27 cellular contexts compared by ENCODE assay signal in genomic region chr4:138789796-138790195, GRCh38.
DNase-seq lines count a peak whose midpoint lies in the region; ATAC-seq and TF ChIP-seq lines count a peak whose summit lies in the region.
"Had no signal": no experiment of that assay in that cellular context is flagged by ENCODE, and none has a peak within 500 bp of the region (broad histone marks: within the 10 kb centered on the region; RNA-seq: fewer than 3 reads in every experiment).

No MANE protein-coding gene starts in this region.

- CTCF ChIA-PET in WTC11 (lab: Charles Lee), result interaction anchor here (1.8 kb wide), 1 partner anchor 81 kb away, joined by 6 read pairs; no protein-coding TSS in a partner anchor

- H3K4me3 Mint-ChIP-seq in WTC11 (no peak overlapping the region), nephron progenitor cell (no peak overlapping the region)
- H3K4me3 Mint-ChIP-seq: CD4-positive, alpha-beta T cell; H9; HFFc6; IgD-negative memory B cell had no signal

- H3K27me3 ChIP-seq in kidney epithelial cell (ENCODE audit: control insufficient read depth, insufficient read depth, low read length), result no peaks in the 10 kb centered on the region
- H3K27me3 ChIP-seq: BLaER1 treated with 17β-estradiol and CSF1 and Interleukin-3, amounts not matched to agents 10 nM and 100 nM had no signal

- H3K27me3 Mint-ChIP-seq in WTC11 (ENCODE audit: low read depth), result no peaks in the 10 kb centered on the region
- no peaks in the 10 kb centered on the region for H3K27me3 Mint-ChIP-seq in nephron progenitor cell (ENCODE audit: low read depth, poor library complexity)

- TF ChIP-seq CTCF in WTC11 (IDR thresholded peaks at IDR 0.05) (no peak), kidney epithelial cell (IDR thresholded peaks at IDR 0.05; ENCODE audit: insufficient read depth, low read length, poor library complexity, severe bottlenecking) (no peak), nephron progenitor cell (IDR thresholded peaks at IDR 0.05) (no peak), GM13977 (IDR thresholded peaks at IDR 0.05; ENCODE audit: extremely low read depth, insufficient read depth, missing control alignments) (no peak)

- H3K9me3 Mint-ChIP-seq in WTC11 (peaks cover 3% of the 10 kb centered on the region; the same call in 1 of the 2 replicates), nephron progenitor cell (peaks cover 25% of the 10 kb centered on the region)
- H3K9me3 Mint-ChIP-seq: CD4-positive, alpha-beta T cell; HFFc6; IgD-negative memory B cell had no signal

- no peak overlapping the region for H3K4me3 ChIP-seq in kidney epithelial cell (ENCODE audit: low read depth, low read length)
- H3K4me3 ChIP-seq: A549; BLaER1 treated with 17β-estradiol and CSF1 and Interleukin-3, amounts not matched to agents 10 nM and 100 nM had no signal

- H3K36me3 ChIP-seq in kidney epithelial cell (ENCODE audit: control insufficient read depth, insufficient read depth, low read length), result no peaks in the 10 kb centered on the region
- H3K36me3 ChIP-seq: BLaER1 treated with 17β-estradiol and CSF1 and Interleukin-3, amounts not matched to agents 10 nM and 100 nM had no signal

- POLR2A ChIA-PET in WTC11 (lab: Charles Lee), result no interaction called here

- in situ Hi-C loops in GM13977 (cut with MboI; ENCODE audit: low pct_unique_long_range_greater_than_20kb, low sequenced_read_pairs, unreplicated experiment), result no loop called here
- in situ Hi-C loops in G401 (cut with HindIII; ENCODE audit: low sequenced_read_pairs), result no loop called here

- ATAC-seq in WTC11, result peak; percentile 52; the same call in 1 of the 2 replicates
- ATAC-seq in GM18519 (IDR thresholded peaks at IDR 0.05; ENCODE audit: low FRiP score, unreplicated experiment), result no peak
- ATAC-seq: A549, Panc1 had no signal

- H3K4me1 Mint-ChIP-seq in WTC11, result peaks cover 11% of the 10 kb centered on the region
- peaks cover 79% of the 10 kb centered on the region for H3K4me1 Mint-ChIP-seq in nephron progenitor cell
- H3K4me1 Mint-ChIP-seq: IgD-negative memory B cell had no signal

- DNase-seq in HK-2 (ENCODE audit: unreplicated experiment), result peak; percentile 11
- DNase-seq in WTC11 (ENCODE audit: low spot score), result no peak
- DNase-seq in kidney epithelial cell (ENCODE audit: low read depth), result peak; percentile 39
- peak; percentile 38 for DNase-seq in nephron progenitor cell
- no peak for DNase-seq in activated gamma-delta T cell (lab: John Stamatoyannopoulos, UW)
- DNase-seq in GM13977 (ENCODE audit: low spot score), result no peak
- DNase-seq in G401 (ENCODE audit: low spot score), result no peak
- DNase-seq: AML-193; CD4-positive, alpha-beta T cell; DMS79; EL; GF-D8; H9; HFFc6; NCI-H1092 treated with DMSO at 0.1 percent for 48 hours; NCI-H1436; NCI-H187 treated with DMSO at 0.1 percent for 48 hours; NCI-H2171 treated with DMSO at 0.1 percent for 48 hours; NCI-H345; NCI-H510A treated with DMSO at 0.1 percent for 48 hours; SHP77 treated with DMSO at 0.1 percent for 48 hours; T-helper 1 cell had no signal

- H3K36me3 Mint-ChIP-seq in WTC11, result no peaks in the 10 kb centered on the region
- H3K36me3 Mint-ChIP-seq in nephron progenitor cell (ENCODE audit: low read depth), result peaks cover 11% of the 10 kb centered on the region
- H3K36me3 Mint-ChIP-seq: IgD-negative memory B cell had no signal

- no peak overlapping the region for H3K27ac Mint-ChIP-seq in WTC11
- peak overlapping the region; percentile 37 for H3K27ac Mint-ChIP-seq in nephron progenitor cell
- H3K27ac Mint-ChIP-seq: CD4-positive, alpha-beta T cell; H9; HFFc6; IgD-negative memory B cell had no signal

TF ChIP-seq in WTC11, 78 proteins besides CTCF, POLR2A, EP300 and RAD21 (continues in another document):
- TF ChIP-seq AR (CRISPR knock-in tag; IDR thresholded peaks at IDR 0.05) (no peak), ERG (CRISPR knock-in tag; IDR thresholded peaks at IDR 0.05) (no peak), ATF3 (CRISPR knock-in tag; conservative IDR thresholded peaks at IDR 0.05) (no peak), ZNF512 (CRISPR knock-in tag; IDR thresholded peaks at IDR 0.05; ENCODE audit: borderline replicate concordance) (no peak), JAZF1 (CRISPR knock-in tag; IDR thresholded peaks at IDR 0.05) (no peak), ATF2 (CRISPR knock-in tag; IDR thresholded peaks at IDR 0.05; ENCODE audit: borderline replicate concordance, low read depth) (no peak), CBFB (CRISPR knock-in tag; IDR thresholded peaks at IDR 0.05; ENCODE audit: low read depth) (no peak), ZNF138 (CRISPR knock-in tag; conservative IDR thresholded peaks at IDR 0.05) (no peak), ZNF219 (CRISPR knock-in tag; IDR thresholded peaks at IDR 0.05; ENCODE audit: borderline replicate concordance) (no peak), PREB (CRISPR knock-in tag; IDR thresholded peaks at IDR 0.05; ENCODE audit: borderline replicate concordance) (no peak), FOXJ3 (CRISPR knock-in tag; IDR thresholded peaks at IDR 0.05; ENCODE audit: borderline replicate concordance) (no peak), IRF2 (CRISPR knock-in tag; IDR thresholded peaks at IDR 0.05; ENCODE audit: borderline replicate concordance, low read depth) (no peak)

Comparison
In these comparisons a context has a peak if more than half of its experiments do, and no peak if none do; other contexts are left out.
1. DNase-seq: peak in HK-2 (single experiment), kidney epithelial cell (single experiment) and nephron progenitor cell (single experiment); none in WTC11 (single experiment), activated gamma-delta T cell (single experiment), GM13977 (single experiment) and G401 (single experiment).